In the genomic region with DNA sequence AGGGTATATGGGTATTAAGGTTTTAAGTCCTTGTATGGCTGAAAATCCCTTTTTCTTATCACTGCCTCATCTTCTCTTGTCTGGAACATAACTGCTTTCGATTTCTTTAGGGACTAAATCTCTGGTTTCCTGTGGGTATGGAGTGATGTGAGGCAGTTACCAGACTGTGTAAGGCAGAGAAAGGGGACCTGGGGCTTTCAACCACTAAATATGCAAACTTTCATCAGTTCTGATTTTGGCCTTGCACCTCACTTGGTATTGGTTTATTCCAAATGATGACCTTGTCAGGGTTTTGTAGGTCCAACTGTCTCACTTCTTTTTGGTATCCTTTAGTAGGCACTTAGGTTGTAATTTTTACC, we compare ENCODE assay signal across 10 cellular contexts. TPM values are rescaled to one million over a fixed set of nuclear protein-coding genes. Genes with fewer than 3 reads are reported as not detected.
DNase-seq lines count a peak whose midpoint lies in the region; ATAC-seq lines count a peak whose summit lies in the region.
"Had no signal": no experiment of that assay in that cellular context is flagged by ENCODE, and none has a peak within 500 bp of the region (broad histone marks: within the 10 kb centered on the region; RNA-seq: fewer than 3 reads in every experiment).

No MANE protein-coding gene starts in this region.

- H3K4me3 Mint-ChIP-seq in activated naive CD4-positive, alpha-beta T cell treated with anti-CD3 and anti-CD28 coated beads, Interleukin-2, amount 10 ng/mL, durations not matched to agents 7 days and 5 days: peak overlapping the region; percentile 21
- H3K4me3 Mint-ChIP-seq in activated T-helper 2 cell treated with anti-CD3 and anti-CD28 coated beads, Interferon-gamma antibody, Interleukin-2, Interleukin-4, amounts not matched to agents 10 μg/mL and 5 μg/mL and 100 μg/mL, durations not matched to agents 14 hours and 24 hours and 36 hours (ENCODE audit: low read depth): peak overlapping the region; percentile 7

- peak; percentile 42 for DNase-seq in activated naive CD4-positive, alpha-beta T cell treated with anti-CD3 and anti-CD28 coated beads, Interleukin-2, amount 10 ng/mL, durations not matched to agents 7 days and 5 days
- DNase-seq in activated naive CD4-positive, alpha-beta T cell (lab: John Stamatoyannopoulos, UW): no peak
- DNase-seq in activated T-helper 2 cell treated with anti-CD3 and anti-CD28 coated beads, Interferon-gamma antibody, Interleukin-2, Interleukin-4, amounts not matched to agents 10 μg/mL and 5 μg/mL and 100 μg/mL, durations not matched to agents 14 hours and 24 hours and 36 hours (ENCODE audit: low spot score): no peak
- DNase-seq in substantia nigra (lab: John Stamatoyannopoulos, UW) (no peak), HPDE6-E6E7 (ENCODE audit: extremely low spot score) (no peak), NCI-H345 treated with DMSO at 0.1 percent for 48 hours (lab: John Stamatoyannopoulos, UW; ENCODE audit: unreplicated experiment) (no peak), NCI-H1694 treated with DMSO at 0.1 percent for 48 hours (lab: John Stamatoyannopoulos, UW) (no peak)
- DNase-seq: activated CD8-positive, alpha-beta memory T cell treated with anti-CD3 and anti-CD28 coated beads for 24 hours had no signal

- H3K27ac Mint-ChIP-seq in activated naive CD4-positive, alpha-beta T cell treated with anti-CD3 and anti-CD28 coated beads, Interleukin-2, amount 10 ng/mL, durations not matched to agents 7 days and 5 days: peak overlapping the region; percentile 80
- H3K27ac Mint-ChIP-seq in activated T-helper 2 cell treated with anti-CD3 and anti-CD28 coated beads, Interferon-gamma antibody, Interleukin-2, Interleukin-4, amounts not matched to agents 10 μg/mL and 5 μg/mL and 100 μg/mL, durations not matched to agents 14 hours and 24 hours and 36 hours: peak overlapping the region; percentile 56

- no peaks in the 10 kb centered on the region for H3K9me3 Mint-ChIP-seq in activated naive CD4-positive, alpha-beta T cell treated with anti-CD3 and anti-CD28 coated beads, Interleukin-2, amount 10 ng/mL, durations not matched to agents 7 days and 5 days
- no peaks in the 10 kb centered on the region for H3K9me3 Mint-ChIP-seq in activated T-helper 2 cell treated with anti-CD3 and anti-CD28 coated beads, Interferon-gamma antibody, Interleukin-2, Interleukin-4, amounts not matched to agents 10 μg/mL and 5 μg/mL and 100 μg/mL, durations not matched to agents 14 hours and 24 hours and 36 hours

- H3K27ac ChIP-seq in substantia nigra (ENCODE audit: low read depth, low read length, poor library complexity, severe bottlenecking): peak overlapping the region; percentile 10

- ATAC-seq in HG02943 (IDR thresholded peaks at IDR 0.05; ENCODE audit: low read depth, unreplicated experiment): peak; percentile 60
- ATAC-seq: HCT116 had no signal

- H3K36me3 Mint-ChIP-seq in activated naive CD4-positive, alpha-beta T cell treated with anti-CD3 and anti-CD28 coated beads, Interleukin-2, amount 10 ng/mL, durations not matched to agents 7 days and 5 days: peaks cover 36% of the 10 kb centered on the region
- peaks cover 48% of the 10 kb centered on the region for H3K36me3 Mint-ChIP-seq in activated T-helper 2 cell treated with anti-CD3 and anti-CD28 coated beads, Interferon-gamma antibody, Interleukin-2, Interleukin-4, amounts not matched to agents 10 μg/mL and 5 μg/mL and 100 μg/mL, durations not matched to agents 14 hours and 24 hours and 36 hours (ENCODE audit: low read depth)

- CTCF ChIA-PET in activated naive CD4-positive, alpha-beta T cell treated with anti-CD3 and anti-CD28 coated beads, Interleukin-2, amount 10 ng/mL, durations not matched to agents 7 days and 5 days (lab: Charles Lee): interaction anchor here (0.8 to 1.5 kb wide), 2 partner anchors 19 to 117 kb away, joined by 3 to 5 read pairs; no protein-coding TSS in a partner anchor

- no peaks in the 10 kb centered on the region for H3K27me3 Mint-ChIP-seq in activated naive CD4-positive, alpha-beta T cell treated with anti-CD3 and anti-CD28 coated beads, Interleukin-2, amount 10 ng/mL, durations not matched to agents 7 days and 5 days
- no peaks in the 10 kb centered on the region for H3K27me3 Mint-ChIP-seq in activated T-helper 2 cell treated with anti-CD3 and anti-CD28 coated beads, Interferon-gamma antibody, Interleukin-2, Interleukin-4, amounts not matched to agents 10 μg/mL and 5 μg/mL and 100 μg/mL, durations not matched to agents 14 hours and 24 hours and 36 hours (ENCODE audit: low read depth)

- intact Hi-C loops in activated T-helper 2 cell treated with anti-CD3 and anti-CD28 coated beads, Interferon-gamma antibody, Interleukin-2, Interleukin-4, amounts not matched to agents 10 μg/mL and 5 μg/mL and 100 μg/mL, durations not matched to agents 14 hours and 24 hours and 36 hours (cut with micrococcal nuclease): loop anchor here (1.0 to 10.0 kb wide), 7 partner anchors 8 to 399 kb away; partner anchors contain the start of gene RNF149

- peaks cover 93% of the 10 kb centered on the region for H3K4me1 Mint-ChIP-seq in activated naive CD4-positive, alpha-beta T cell treated with anti-CD3 and anti-CD28 coated beads, Interleukin-2, amount 10 ng/mL, durations not matched to agents 7 days and 5 days
- peaks cover 66% of the 10 kb centered on the region for H3K4me1 Mint-ChIP-seq in activated T-helper 2 cell treated with anti-CD3 and anti-CD28 coated beads, Interferon-gamma antibody, Interleukin-2, Interleukin-4, amounts not matched to agents 10 μg/mL and 5 μg/mL and 100 μg/mL, durations not matched to agents 14 hours and 24 hours and 36 hours (ENCODE audit: low read depth)

RNA-seq across cellular contexts. Expression of gene MAP4K4, which starts 9.3 kb away (rescaled TPM):
- total RNA-seq in activated T-helper 2 cell treated with anti-CD3 and anti-CD28 coated beads, Interferon-gamma antibody, Interleukin-2, Interleukin-4, amounts not matched to agents 10 μg/mL and 5 μg/mL and 100 μg/mL, durations not matched to agents 14 hours and 24 hours and 36 hours: 36.8 and 40.6 TPM in 2 replicates
